ENCODE assay signal across 7 cellular contexts in genomic region chr10:133278577-133279265, GRCh38. TPM values are rescaled to one million over a fixed set of nuclear protein-coding genes. Genes with fewer than 3 reads are reported as not detected.
A peak's percentile ranks its signal among the peaks of the same experiment; 100 is the strongest.
DNase-seq lines count a peak whose midpoint lies in the region; ATAC-seq, FAIRE-seq and TF ChIP-seq lines count a peak whose summit lies in the region.

No MANE protein-coding gene starts in this region.

- H3K36me3 Mint-ChIP-seq in activated naive CD8-positive, alpha-beta T cell treated with anti-CD3 and anti-CD28 coated beads, Interleukin-2, amount 50 U/mL, for 24 hours (ENCODE audit: low read depth), result peaks cover 11% of the 10 kb centered on the region

- ATAC-seq in GM18858 (IDR thresholded peaks at IDR 0.05; ENCODE audit: unreplicated experiment) (peak; percentile 33), HG02852 (IDR thresholded peaks at IDR 0.05; ENCODE audit: unreplicated experiment) (peak; percentile 37), HepG2 (peak; percentile 76), upper lobe of right lung (peak; percentile 60)
- peak; percentile 10 for ATAC-seq in activated naive CD8-positive, alpha-beta T cell treated with anti-CD3 and anti-CD28 coated beads, Interleukin-2, amount 50 U/mL, for 24 hours

- intact Hi-C loops in OCI-LY7 (cut with micrococcal nuclease; ENCODE audit: unreplicated experiment), result loop anchor here (5.0 kb wide), 1 partner anchor 136 kb away; no protein-coding TSS in a partner anchor
- intact Hi-C loops in HepG2 (cut with micrococcal nuclease; ENCODE audit: unreplicated experiment), result no loop called here
- intact Hi-C loops in upper lobe of right lung (cut with DNase I), result no loop called here

- H3K27me3 Mint-ChIP-seq in activated naive CD8-positive, alpha-beta T cell treated with anti-CD3 and anti-CD28 coated beads, Interleukin-2, amount 50 U/mL, for 24 hours, result no peaks in the 10 kb centered on the region

- H4K20me1 ChIP-seq in OCI-LY7 (ENCODE audit: insufficient read depth, low read length), result no peaks in the 10 kb centered on the region
- peaks cover 7% of the 10 kb centered on the region; the same call in 1 of the 2 replicates for H4K20me1 ChIP-seq in HepG2 (ENCODE audit: insufficient read depth, low read length)

- H3K4me3 Mint-ChIP-seq in activated naive CD8-positive, alpha-beta T cell treated with anti-CD3 and anti-CD28 coated beads, Interleukin-2, amount 50 U/mL, for 24 hours, result peak overlapping the region; percentile 63

- peaks cover 9% of the 10 kb centered on the region; the same call in 1 of the 2 replicates for H3K36me3 ChIP-seq in OCI-LY7 (ENCODE audit: insufficient read depth, low read length)
- peaks cover 16 to 25% of the 10 kb centered on the region in 2 experiments; a peak in 4 of 5 replicates for H3K36me3 ChIP-seq in HepG2 (replicated peaks in 1 of 2; ENCODE audit: control insufficient read depth in 1 of 2, insufficient read depth in 2 of 2, low read length in 2 of 2)
- peaks cover 35% of the 10 kb centered on the region for H3K36me3 ChIP-seq in upper lobe of right lung

- POLR2A ChIA-PET in OCI-LY7 (lab: Charles Lee), result no interaction called here
- POLR2A ChIA-PET in HepG2 (lab: Yijun Ruan, JAX), result interaction anchor here (0.7 to 1.2 kb wide), 2 partner anchors 21 to 242 kb away, joined by 3 to 6 read pairs; no protein-coding TSS in a partner anchor

- no peaks in the 10 kb centered on the region for H3K79me2 ChIP-seq in OCI-LY7 (ENCODE audit: insufficient read depth, low read depth, low read length)
- no peaks in the 10 kb centered on the region for H3K79me2 ChIP-seq in HepG2 (ENCODE audit: insufficient read depth, low read length)

- TF ChIP-seq RAD21 in HepG2 (CRISPR knock-in tag; IDR thresholded peaks at IDR 0.05), result no peak

- DNase-seq in OCI-LY7 (ENCODE audit: low spot score), result peak; percentile 73
- peak; percentile 61 for DNase-seq in activated naive CD8-positive, alpha-beta T cell treated with anti-CD3 and anti-CD28 coated beads, Interleukin-2, amount 50 U/mL, for 24 hours
- peak; percentile 72 for DNase-seq in HepG2 (ENCODE audit: low spot score)
- peak; percentile 78 for DNase-seq in upper lobe of right lung
- no peak for DNase-seq in SK-N-DZ (ENCODE audit: low spot score)

- peak overlapping the region; percentile 71 for H3K27ac Mint-ChIP-seq in activated naive CD8-positive, alpha-beta T cell treated with anti-CD3 and anti-CD28 coated beads, Interleukin-2, amount 50 U/mL, for 24 hours

- in situ Hi-C loops in HepG2 (cut with HindIII; ENCODE audit: extremely low pct_ligation_motif_present, low pct_unique_long_range_greater_than_20kb), result no loop called here

- CTCF ChIA-PET in OCI-LY7 (lab: Charles Lee; ENCODE audit: unreplicated experiment), result no interaction called here
- CTCF ChIA-PET in HepG2 (lab: Yijun Ruan, JAX; ENCODE audit: low intra/inter-chr PET ratio, low total read pairs), result no interaction called here

- BruUV-seq in OCI-LY7 (replicated peaks; lab: Mats Ljungman, UMichigan) (no TSS peak), HepG2 (replicated peaks; lab: Mats Ljungman, UMichigan) (no TSS peak)

- H3K4me2 ChIP-seq in OCI-LY7 (ENCODE audit: low read length) (peak overlapping the region; percentile 33; the same call in 1 of the 2 replicates), HepG2 (ENCODE audit: low read depth, low read length) (peak overlapping the region; percentile 60)

- H3K27ac ChIP-seq in OCI-LY7 (ENCODE audit: low read depth, low read length, poor library complexity, severe bottlenecking) (peak overlapping the region; percentile 53), HepG2 (ENCODE audit: extremely low read length, insufficient read depth, low read length) (no peak overlapping the region), upper lobe of right lung (peak overlapping the region; percentile 63)

- H3K9ac ChIP-seq in HepG2 (ENCODE audit: insufficient read depth, low read depth, low read length), result no peak overlapping the region

- H3K4me1 ChIP-seq in OCI-LY7 (ENCODE audit: insufficient read depth, low read length, poor library complexity, severe bottlenecking) (peaks cover 47% of the 10 kb centered on the region), HepG2 (ENCODE audit: insufficient read depth, low read length) (peaks cover 23% of the 10 kb centered on the region), upper lobe of right lung (peaks cover 38% of the 10 kb centered on the region)

- H3K9me3 ChIP-seq in OCI-LY7 (ENCODE audit: low read length), result no peaks in the 10 kb centered on the region
- H3K9me3 ChIP-seq in HepG2 (ENCODE audit: low read length), result no peaks in the 10 kb centered on the region
- H3K9me3 ChIP-seq in upper lobe of right lung, result no peaks in the 10 kb centered on the region

- WGBS in HepG2 (ENCODE audit: low lambda C conversion rate), result 46% methylated on average over 12 of the region's 19 CpGs

- H3K4me3 ChIP-seq in OCI-LY7 (ENCODE audit: low read depth, low read length, poor library complexity, severe bottlenecking) (no peak overlapping the region), HepG2 (replicated peaks in 1 of 3; ENCODE audit: insufficient read depth in 1 of 3, low read depth in 2 of 3, low read length in 3 of 3) (0 out of 6 replicates have a peak overlapping the region, but pooled peaks of 1 of the 3 experiments have one; percentile 48), upper lobe of right lung (no peak overlapping the region)

- H3K9me2 ChIP-seq in OCI-LY7 (ENCODE audit: insufficient read depth, low read length), result no peaks in the 10 kb centered on the region

- no peaks in the 10 kb centered on the region for H3K9me3 Mint-ChIP-seq in activated naive CD8-positive, alpha-beta T cell treated with anti-CD3 and anti-CD28 coated beads, Interleukin-2, amount 50 U/mL, for 24 hours

- H3K4me1 Mint-ChIP-seq in activated naive CD8-positive, alpha-beta T cell treated with anti-CD3 and anti-CD28 coated beads, Interleukin-2, amount 50 U/mL, for 24 hours, result peaks cover 33% of the 10 kb centered on the region

- FAIRE-seq in HepG2 (lab: Jason Lieb, UNC), result peak; percentile 72

- TF ChIP-seq CTCF in OCI-LY7 (conservative IDR thresholded peaks at IDR 0.05; ENCODE audit: low read length) (no peak), HepG2 (CRISPR knock-in tag; IDR thresholded peaks at IDR 0.05) (no peak), upper lobe of right lung (IDR thresholded peaks at IDR 0.05) (no peak)

- H2AFZ ChIP-seq in OCI-LY7 (ENCODE audit: low read length), result no peak overlapping the region
- no peak overlapping the region for H2AFZ ChIP-seq in HepG2 (ENCODE audit: low read length)

- no peak for TF ChIP-seq EP300 in HepG2 (IDR thresholded peaks at IDR 0.05; ENCODE audit: low read depth in 2 of 2, low read length in 2 of 2)
- no peak for TF ChIP-seq EP300 in HepG2 (CRISPR knock-in tag; IDR thresholded peaks at IDR 0.05; ENCODE audit: borderline replicate concordance)

- TF ChIP-seq POLR2A in HepG2 (IDR thresholded peaks at IDR 0.05; ENCODE audit: insufficient read depth in 1 of 2, low read depth in 2 of 2, low read length in 2 of 2), result no peak

- H3K27me3 ChIP-seq in HepG2 (ENCODE audit: control insufficient read depth in 1 of 2, insufficient read depth in 2 of 2, low read length in 2 of 2) (peaks cover 0 to 21% of the 10 kb centered on the region in 2 experiments; a peak in 3 of 5 replicates), upper lobe of right lung (peaks cover 7% of the 10 kb centered on the region)

RNA-seq across cellular contexts. Expression of gene ADAM8, which starts 2.1 kb away (rescaled TPM):
- total RNA-seq in OCI-LY7 (2014; rRNA removed; shearing (Covaris generic)), result 7.5 and 10.0 TPM in 2 replicates
- total RNA-seq in OCI-LY7 (2022), result 16.3 and 17.6 TPM in 2 replicates
- total RNA-seq in HepG2 (2016; rRNA removed; fragmentation: Illumina TruSeq; extraction: Trizol), result 0.07 and 0.93 TPM in 2 replicates
- not detected in 2 replicates for total RNA-seq in HepG2 (2016; cell fraction: cytosol; rRNA removed; fragmentation: Illumina TruSeq; extraction: Trizol; ENCODE audit: low read depth)
- total RNA-seq in HepG2 (2016; cell fraction: insoluble cytoplasmic fraction; rRNA removed; fragmentation: Illumina TruSeq; extraction: Trizol), result 0.37 TPM in 1 of 2 replicates, not detected in the other
- total RNA-seq in HepG2 (2016; cell fraction: membrane; rRNA removed; fragmentation: Illumina TruSeq; extraction: Trizol), result 0.06 TPM in 1 of 2 replicates, not detected in the other
- 0.34 and 0.50 TPM in 2 replicates for total RNA-seq in HepG2 (2016; cell fraction: nucleus; rRNA removed; fragmentation: Illumina TruSeq; extraction: Trizol)
- 0.24 and 0.65 TPM in 2 replicates for polyA plus RNA-seq in HepG2 (2011; rRNA removed)
- polyA plus RNA-seq in HepG2 (2011; cell fraction: cytosol; rRNA removed), result 0.04 and 0.11 TPM in 2 replicates
- 4.2 and 6.4 TPM in 2 replicates for polyA plus RNA-seq in HepG2 (2011; cell fraction: nucleus; rRNA removed)
- polyA plus RNA-seq in HepG2 (2012), result 0.08 and 0.77 TPM in 2 replicates
- not detected in 2 replicates for polyA plus RNA-seq in HepG2 (2016; cell fraction: cytosol; fragmentation: Illumina TruSeq; extraction: Trizol; ENCODE audit: low read depth)
- polyA plus RNA-seq in HepG2 (2016; cell fraction: insoluble cytoplasmic fraction; fragmentation: Illumina TruSeq; extraction: Trizol; ENCODE audit: low read depth), result not detected in 2 replicates
- polyA plus RNA-seq in HepG2 (2016; cell fraction: membrane; fragmentation: Illumina TruSeq; extraction: Trizol; ENCODE audit: low read depth), result 0.06 TPM in 1 of 2 replicates, not detected in the other
- 0.60 and 0.63 TPM in 2 replicates for polyA plus RNA-seq in HepG2 (2016; cell fraction: nucleus; fragmentation: Illumina TruSeq; extraction: Trizol; ENCODE audit: insufficient read depth, low read depth)
- 0.06 and 2.8 TPM in 2 replicates for polyA minus RNA-seq in HepG2 (2011; rRNA and poly(A)+ RNA removed; ENCODE audit: low replicate concordance)
- not detected in 2 replicates for polyA minus RNA-seq in HepG2 (2011; cell fraction: cytosol; rRNA and poly(A)+ RNA removed)
- polyA minus RNA-seq in HepG2 (2011; cell fraction: nucleus; rRNA and poly(A)+ RNA removed), result 1.6 and 1.7 TPM in 2 replicates
- 20.3 TPM for total RNA-seq in upper lobe of right lung
- 0.31 and 0.51 TPM in 2 replicates for polyA plus RNA-seq in SK-N-DZ (2014; cell fraction: cytosol; rRNA removed)
- 2.9 and 5.3 TPM in 2 replicates for polyA plus RNA-seq in SK-N-DZ (2014; cell fraction: nucleus; rRNA removed)

RNA-seq across cellular contexts. Expression of gene TUBGCP2, which starts 30.0 kb away (rescaled TPM):
- total RNA-seq in OCI-LY7 (2014; rRNA removed; shearing (Covaris generic)), result 37.8 and 40.5 TPM in 2 replicates
- 53.0 and 56.1 TPM in 2 replicates for total RNA-seq in OCI-LY7 (2022)
- total RNA-seq in HepG2 (2016; rRNA removed; fragmentation: Illumina TruSeq; extraction: Trizol), result 34.5 and 44.1 TPM in 2 replicates
- 7.2 and 8.9 TPM in 2 replicates for total RNA-seq in HepG2 (2016; cell fraction: cytosol; rRNA removed; fragmentation: Illumina TruSeq; extraction: Trizol; ENCODE audit: low read depth)
- 37.9 and 41.1 TPM in 2 replicates for total RNA-seq in HepG2 (2016; cell fraction: insoluble cytoplasmic fraction; rRNA removed; fragmentation: Illumina TruSeq; extraction: Trizol)
- 17.0 and 24.0 TPM in 2 replicates for total RNA-seq in HepG2 (2016; cell fraction: membrane; rRNA removed; fragmentation: Illumina TruSeq; extraction: Trizol)
- total RNA-seq in HepG2 (2016; cell fraction: nucleus; rRNA removed; fragmentation: Illumina TruSeq; extraction: Trizol), result 16.5 and 20.7 TPM in 2 replicates
- 21.3 and 22.6 TPM in 2 replicates for polyA plus RNA-seq in HepG2 (2011; rRNA removed)
- polyA plus RNA-seq in HepG2 (2011; cell fraction: cytosol; rRNA removed), result 14.3 and 19.4 TPM in 2 replicates
- 51.6 and 62.8 TPM in 2 replicates for polyA plus RNA-seq in HepG2 (2011; cell fraction: nucleus; rRNA removed)
- 17.9 and 24.1 TPM in 2 replicates for polyA plus RNA-seq in HepG2 (2012)
- 4.7 and 4.8 TPM in 2 replicates for polyA plus RNA-seq in HepG2 (2016; cell fraction: cytosol; fragmentation: Illumina TruSeq; extraction: Trizol; ENCODE audit: low read depth)
- polyA plus RNA-seq in HepG2 (2016; cell fraction: insoluble cytoplasmic fraction; fragmentation: Illumina TruSeq; extraction: Trizol; ENCODE audit: low read depth), result 34.0 and 36.8 TPM in 2 replicates
- 8.5 and 11.7 TPM in 2 replicates for polyA plus RNA-seq in HepG2 (2016; cell fraction: membrane; fragmentation: Illumina TruSeq; extraction: Trizol; ENCODE audit: low read depth)
- polyA plus RNA-seq in HepG2 (2016; cell fraction: nucleus; fragmentation: Illumina TruSeq; extraction: Trizol; ENCODE audit: insufficient read depth, low read depth), result 51.1 and 52.9 TPM in 2 replicates
- 49.0 and 64.6 TPM in 2 replicates for polyA minus RNA-seq in HepG2 (2011; rRNA and poly(A)+ RNA removed; ENCODE audit: low replicate concordance)
- polyA minus RNA-seq in HepG2 (2011; cell fraction: cytosol; rRNA and poly(A)+ RNA removed), result 16.4 and 17.1 TPM in 2 replicates
- 29.6 and 40.8 TPM in 2 replicates for polyA minus RNA-seq in HepG2 (2011; cell fraction: nucleus; rRNA and poly(A)+ RNA removed)
- 44.6 TPM for total RNA-seq in upper lobe of right lung
- 37.0 and 39.5 TPM in 2 replicates for polyA plus RNA-seq in SK-N-DZ (2014; cell fraction: cytosol; rRNA removed)
- polyA plus RNA-seq in SK-N-DZ (2014; cell fraction: nucleus; rRNA removed), result 75.6 and 78.8 TPM in 2 replicates

RNA-seq across cellular contexts. Expression of gene ZNF511, which starts 30.0 kb away (rescaled TPM):
- total RNA-seq in OCI-LY7 (2014; rRNA removed; shearing (Covaris generic)), result 64.7 and 95.0 TPM in 2 replicates
- 60.6 and 68.8 TPM in 2 replicates for total RNA-seq in OCI-LY7 (2022)
- total RNA-seq in HepG2 (2016; rRNA removed; fragmentation: Illumina TruSeq; extraction: Trizol), result 53.4 and 66.4 TPM in 2 replicates
- 127 and 151 TPM in 2 replicates for total RNA-seq in HepG2 (2016; cell fraction: cytosol; rRNA removed; fragmentation: Illumina TruSeq; extraction: Trizol; ENCODE audit: low read depth)
- 45.9 and 63.3 TPM in 2 replicates for total RNA-seq in HepG2 (2016; cell fraction: insoluble cytoplasmic fraction; rRNA removed; fragmentation: Illumina TruSeq; extraction: Trizol)
- total RNA-seq in HepG2 (2016; cell fraction: membrane; rRNA removed; fragmentation: Illumina TruSeq; extraction: Trizol), result 118 and 128 TPM in 2 replicates
- 24.0 and 36.2 TPM in 2 replicates for total RNA-seq in HepG2 (2016; cell fraction: nucleus; rRNA removed; fragmentation: Illumina TruSeq; extraction: Trizol)
- polyA plus RNA-seq in HepG2 (2011; rRNA removed), result 35.6 and 37.0 TPM in 2 replicates
- polyA plus RNA-seq in HepG2 (2011; cell fraction: cytosol; rRNA removed), result 27.9 and 34.4 TPM in 2 replicates
- 40.1 and 48.7 TPM in 2 replicates for polyA plus RNA-seq in HepG2 (2011; cell fraction: nucleus; rRNA removed)
- polyA plus RNA-seq in HepG2 (2012), result 30.0 and 30.3 TPM in 2 replicates
- polyA plus RNA-seq in HepG2 (2016; cell fraction: cytosol; fragmentation: Illumina TruSeq; extraction: Trizol; ENCODE audit: low read depth), result 150 and 156 TPM in 2 replicates
- 57.9 and 63.8 TPM in 2 replicates for polyA plus RNA-seq in HepG2 (2016; cell fraction: insoluble cytoplasmic fraction; fragmentation: Illumina TruSeq; extraction: Trizol; ENCODE audit: low read depth)
- polyA plus RNA-seq in HepG2 (2016; cell fraction: membrane; fragmentation: Illumina TruSeq; extraction: Trizol; ENCODE audit: low read depth), result 121 and 129 TPM in 2 replicates
- 62.1 and 62.9 TPM in 2 replicates for polyA plus RNA-seq in HepG2 (2016; cell fraction: nucleus; fragmentation: Illumina TruSeq; extraction: Trizol; ENCODE audit: insufficient read depth, low read depth)
- 48.5 and 63.6 TPM in 2 replicates for polyA minus RNA-seq in HepG2 (2011; rRNA and poly(A)+ RNA removed; ENCODE audit: low replicate concordance)
- 11.6 and 21.1 TPM in 2 replicates for polyA minus RNA-seq in HepG2 (2011; cell fraction: cytosol; rRNA and poly(A)+ RNA removed)
- 13.3 and 16.2 TPM in 2 replicates for polyA minus RNA-seq in HepG2 (2011; cell fraction: nucleus; rRNA and poly(A)+ RNA removed)
- 42.8 TPM for total RNA-seq in upper lobe of right lung
- polyA plus RNA-seq in SK-N-DZ (2014; cell fraction: cytosol; rRNA removed), result 70.5 and 76.0 TPM in 2 replicates
- polyA plus RNA-seq in SK-N-DZ (2014; cell fraction: nucleus; rRNA removed), result 86.7 and 89.6 TPM in 2 replicates

RNA-seq across cellular contexts. Expression of gene VENTX, which starts 41.1 kb away (rescaled TPM):
- total RNA-seq in OCI-LY7 (2014; rRNA removed; shearing (Covaris generic)), result not detected in 2 replicates
- not detected in 2 replicates for total RNA-seq in OCI-LY7 (2022)
- total RNA-seq in HepG2 (2016; rRNA removed; fragmentation: Illumina TruSeq; extraction: Trizol), result not detected in 2 replicates
- total RNA-seq in HepG2 (2016; cell fraction: cytosol; rRNA removed; fragmentation: Illumina TruSeq; extraction: Trizol; ENCODE audit: low read depth), result not detected in 2 replicates
- not detected in 2 replicates for total RNA-seq in HepG2 (2016; cell fraction: insoluble cytoplasmic fraction; rRNA removed; fragmentation: Illumina TruSeq; extraction: Trizol)
- total RNA-seq in HepG2 (2016; cell fraction: membrane; rRNA removed; fragmentation: Illumina TruSeq; extraction: Trizol), result not detected in 2 replicates
- total RNA-seq in HepG2 (2016; cell fraction: nucleus; rRNA removed; fragmentation: Illumina TruSeq; extraction: Trizol), result not detected in 2 replicates
- not detected in 2 replicates for polyA plus RNA-seq in HepG2 (2011; rRNA removed)
- polyA plus RNA-seq in HepG2 (2011; cell fraction: cytosol; rRNA removed), result not detected in 2 replicates
- polyA plus RNA-seq in HepG2 (2011; cell fraction: nucleus; rRNA removed), result not detected in 2 replicates
- polyA plus RNA-seq in HepG2 (2012), result not detected in 2 replicates
- not detected in 2 replicates for polyA plus RNA-seq in HepG2 (2016; cell fraction: cytosol; fragmentation: Illumina TruSeq; extraction: Trizol; ENCODE audit: low read depth)
- polyA plus RNA-seq in HepG2 (2016; cell fraction: insoluble cytoplasmic fraction; fragmentation: Illumina TruSeq; extraction: Trizol; ENCODE audit: low read depth), result not detected in 2 replicates
- not detected in 2 replicates for polyA plus RNA-seq in HepG2 (2016; cell fraction: membrane; fragmentation: Illumina TruSeq; extraction: Trizol; ENCODE audit: low read depth)
- not detected in 2 replicates for polyA plus RNA-seq in HepG2 (2016; cell fraction: nucleus; fragmentation: Illumina TruSeq; extraction: Trizol; ENCODE audit: insufficient read depth, low read depth)
- not detected in 2 replicates for polyA minus RNA-seq in HepG2 (2011; rRNA and poly(A)+ RNA removed; ENCODE audit: low replicate concordance)
- polyA minus RNA-seq in HepG2 (2011; cell fraction: cytosol; rRNA and poly(A)+ RNA removed), result not detected in 2 replicates
- polyA minus RNA-seq in HepG2 (2011; cell fraction: nucleus; rRNA and poly(A)+ RNA removed), result not detected in 2 replicates
- 3.4 TPM for total RNA-seq in upper lobe of right lung
- polyA plus RNA-seq in SK-N-DZ (2014; cell fraction: cytosol; rRNA removed), result not detected in 2 replicates
- polyA plus RNA-seq in SK-N-DZ (2014; cell fraction: nucleus; rRNA removed), result not detected in 2 replicates

RNA-seq across cellular contexts. Expression of gene UTF1, which starts 48.7 kb away (rescaled TPM):
- total RNA-seq in OCI-LY7 (2014; rRNA removed; shearing (Covaris generic)), result not detected in 2 replicates
- total RNA-seq in OCI-LY7 (2022) (not detected in 2 replicates), HepG2 (2016; rRNA removed; fragmentation: Illumina TruSeq; extraction: Trizol) (not detected in 2 replicates), upper lobe of right lung (not detected)
- total RNA-seq in HepG2 (2016; cell fraction: cytosol; rRNA removed; fragmentation: Illumina TruSeq; extraction: Trizol; ENCODE audit: low read depth), result not detected in 2 replicates
- not detected in 2 replicates for total RNA-seq in HepG2 (2016; cell fraction: insoluble cytoplasmic fraction; rRNA removed; fragmentation: Illumina TruSeq; extraction: Trizol)
- total RNA-seq in HepG2 (2016; cell fraction: membrane; rRNA removed; fragmentation: Illumina TruSeq; extraction: Trizol), result not detected in 2 replicates
- not detected in 2 replicates for total RNA-seq in HepG2 (2016; cell fraction: nucleus; rRNA removed; fragmentation: Illumina TruSeq; extraction: Trizol)
- polyA plus RNA-seq in HepG2 (2011; rRNA removed), result not detected in 2 replicates
- polyA plus RNA-seq in HepG2 (2011; cell fraction: cytosol; rRNA removed), result not detected in 2 replicates
- not detected in 2 replicates for polyA plus RNA-seq in HepG2 (2011; cell fraction: nucleus; rRNA removed)
- polyA plus RNA-seq in HepG2 (2012), result not detected in 2 replicates
- not detected in 2 replicates for polyA plus RNA-seq in HepG2 (2016; cell fraction: cytosol; fragmentation: Illumina TruSeq; extraction: Trizol; ENCODE audit: low read depth)
- polyA plus RNA-seq in HepG2 (2016; cell fraction: insoluble cytoplasmic fraction; fragmentation: Illumina TruSeq; extraction: Trizol; ENCODE audit: low read depth), result not detected in 2 replicates
- polyA plus RNA-seq in HepG2 (2016; cell fraction: membrane; fragmentation: Illumina TruSeq; extraction: Trizol; ENCODE audit: low read depth), result not detected in 2 replicates
- not detected in 2 replicates for polyA plus RNA-seq in HepG2 (2016; cell fraction: nucleus; fragmentation: Illumina TruSeq; extraction: Trizol; ENCODE audit: insufficient read depth, low read depth)
- not detected in 2 replicates for polyA minus RNA-seq in HepG2 (2011; rRNA and poly(A)+ RNA removed; ENCODE audit: low replicate concordance)
- not detected in 2 replicates for polyA minus RNA-seq in HepG2 (2011; cell fraction: cytosol; rRNA and poly(A)+ RNA removed)
- polyA minus RNA-seq in HepG2 (2011; cell fraction: nucleus; rRNA and poly(A)+ RNA removed), result not detected in 2 replicates
- polyA plus RNA-seq in SK-N-DZ (2014; cell fraction: cytosol; rRNA removed), result not detected in 2 replicates
- polyA plus RNA-seq in SK-N-DZ (2014; cell fraction: nucleus; rRNA removed), result not detected in 2 replicates

Comparison
In these comparisons a context has a peak if more than half of its experiments do, and no peak if none do; other contexts are left out.
1. ATAC-seq: peak in every context shown above with its lines; median percentile 76 in HepG2; 60 in upper lobe of right lung; 37 in HG02852; 33 in GM18858; 10 in activated naive CD8-positive, alpha-beta T cell treated with anti-CD3 and anti-CD28 coated beads, Interleukin-2, amount 50 U/mL, for 24 hours.